In the genomic region with DNA sequence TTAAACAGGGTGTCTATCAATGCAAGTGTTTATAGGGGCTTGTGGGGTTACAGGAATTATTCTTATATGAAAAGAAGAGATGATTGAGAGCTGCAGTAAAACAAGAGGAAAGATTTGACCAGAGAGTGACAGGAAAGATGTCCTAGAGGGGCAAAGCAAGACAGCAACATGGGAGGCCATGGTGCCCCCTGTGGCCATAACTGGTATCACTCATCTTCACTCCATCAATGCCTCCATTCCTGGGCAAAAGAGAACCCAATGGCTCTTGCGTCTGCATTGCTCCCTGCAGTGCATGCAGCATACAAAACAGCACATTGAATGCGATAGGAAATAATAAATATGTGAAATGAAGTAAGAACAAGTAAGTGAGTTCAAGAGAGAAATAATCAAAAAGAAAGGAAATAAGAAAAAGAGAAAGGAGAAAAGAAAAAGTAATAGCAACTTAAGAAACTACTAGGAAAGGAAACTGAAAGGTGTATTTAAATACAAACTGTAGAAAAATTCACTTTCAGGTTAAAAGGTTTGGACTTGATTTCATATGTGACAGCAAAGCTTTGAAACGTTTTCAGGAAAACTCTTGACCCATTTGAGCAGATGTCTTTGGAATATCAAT, we compare ENCODE assay signal across 11 cellular contexts.
DNase-seq lines count a peak whose midpoint lies in the region; ATAC-seq, FAIRE-seq and TF ChIP-seq lines count a peak whose summit lies in the region.
"Had no signal": no experiment of that assay in that cellular context is flagged by ENCODE, and none has a peak within 500 bp of the region (broad histone marks: within the 10 kb centered on the region; RNA-seq: fewer than 3 reads in every experiment).

No MANE protein-coding gene starts in this region.

- H3K4me3 ChIP-seq in cardiac muscle cell: no peak overlapping the region
- no peak overlapping the region for H3K4me3 ChIP-seq in HL-60 (replicated peaks; ENCODE audit: insufficient read depth, low read length)
- H3K4me3 ChIP-seq in smooth muscle cell: no peak overlapping the region
- no peak overlapping the region for H3K4me3 ChIP-seq in small intestine (ENCODE audit: low read depth in 1 of 2, low read length in 2 of 2)
- H3K4me3 ChIP-seq: gastrocnemius medialis had no signal

- no peak overlapping the region for H3K27ac ChIP-seq in cardiac muscle cell
- H3K27ac ChIP-seq in HL-60 (replicated peaks): no peak overlapping the region
- H3K27ac ChIP-seq in smooth muscle cell (ENCODE audit: low read depth): peak overlapping the region; percentile 62
- no peak overlapping the region for H3K27ac ChIP-seq in small intestine (ENCODE audit: low read depth in 1 of 2, low read length in 1 of 2)
- H3K27ac ChIP-seq: gastrocnemius medialis had no signal

- H3K9ac ChIP-seq in smooth muscle cell (ENCODE audit: low read depth): no peak overlapping the region

- H3K36me3 Mint-ChIP-seq in brain: peaks cover 4% of the 10 kb centered on the region
- no peaks in the 10 kb centered on the region for H3K36me3 Mint-ChIP-seq in activated T-helper 17 cell treated with anti-CD3 and anti-CD28 coated beads, Interleukin-2, amount 50 U/mL, for 72 hours (ENCODE audit: low read depth)
- H3K36me3 Mint-ChIP-seq: stimulated activated effector memory CD8-positive, alpha-beta T cell treated with anti-CD3 and anti-CD28 coated beads, Interleukin-12 subunit alpha, Interleukin-12 subunit beta, amount 100 ng/mL, for 72 hours had no signal

- TF ChIP-seq CTCF in cardiac muscle cell (IDR thresholded peaks at IDR 0.05; ENCODE audit: low read depth, low read length) (peak; percentile 49), HL-60 (IDR thresholded peaks at IDR 0.05; ENCODE audit: insufficient read depth, low read length) (peak; percentile 16), brain (conservative IDR thresholded peaks at IDR 0.05) (peak; percentile 25 to 51), smooth muscle cell (IDR thresholded peaks at IDR 0.05; ENCODE audit: borderline replicate concordance, insufficient read depth, poor library complexity, severe bottlenecking) (peak; percentile 52)

- H3K27me3 ChIP-seq in cardiac muscle cell (no peaks in the 10 kb centered on the region), HL-60 (ENCODE audit: insufficient read depth, poor library complexity, severe bottlenecking) (no peaks in the 10 kb centered on the region), smooth muscle cell (ENCODE audit: low read depth) (no peaks in the 10 kb centered on the region), small intestine (ENCODE audit: control insufficient read depth in 2 of 2, insufficient read depth in 2 of 2, low read length in 2 of 2) (no peaks in the 10 kb centered on the region)
- H3K27me3 ChIP-seq: gastrocnemius medialis had no signal

- no peaks in the 10 kb centered on the region for H3K9me3 Mint-ChIP-seq in brain
- peaks cover 11% of the 10 kb centered on the region for H3K9me3 Mint-ChIP-seq in activated T-helper 17 cell treated with anti-CD3 and anti-CD28 coated beads, Interleukin-2, amount 50 U/mL, for 72 hours

- 98% methylated on average over 3 of the region's 3 CpGs for WGBS in smooth muscle cell (ENCODE audit: low lambda C conversion rate)
- 77 to 82% (median 81%) methylated on average over 3 of the region's 3 CpGs for WGBS in small intestine, 3 donors

- H3K36me3 ChIP-seq in cardiac muscle cell: no peaks in the 10 kb centered on the region
- H3K36me3 ChIP-seq in smooth muscle cell (ENCODE audit: low read depth): no peaks in the 10 kb centered on the region
- no peaks in the 10 kb centered on the region for H3K36me3 ChIP-seq in small intestine (ENCODE audit: control insufficient read depth in 2 of 2, insufficient read depth in 2 of 2, low read length in 2 of 2)
- H3K36me3 ChIP-seq: gastrocnemius medialis had no signal

- DNase-seq in cardiac muscle cell (ENCODE audit: low read depth in 1 of 2, low spot score in 1 of 2) (no peak), Right ventricle myocardium inferior (ENCODE audit: missing footprints) (no peak), HL-60 (ENCODE audit: low read depth in 1 of 2, low spot score in 1 of 2) (peak; percentile 4 to 17), smooth muscle cell (lab: John Stamatoyannopoulos, UW; ENCODE audit: unreplicated experiment) (no peak), NCI-H345 treated with DMSO at 0.1 percent for 48 hours (lab: John Stamatoyannopoulos, UW; ENCODE audit: unreplicated experiment) (no peak), small intestine (no peak)
- DNase-seq: activated T-cell treated with anti-CD3 and anti-CD28 coated beads, Interleukin-2, amount 50 U/mL, for 72 hours; gastrocnemius medialis had no signal

- FAIRE-seq in small intestine (lab: Jason Lieb, UNC): no peak

- peaks cover 33% of the 10 kb centered on the region for H3K79me2 ChIP-seq in smooth muscle cell (ENCODE audit: low read depth)

- ATAC-seq in Right ventricle myocardium inferior: no peak
- ATAC-seq in activated T-helper 17 cell treated with anti-CD3 and anti-CD28 coated beads, Interleukin-2, amount 50 U/mL, for 72 hours (replicated peaks): no peak
- ATAC-seq: activated T-cell treated with anti-CD3 and anti-CD28 coated beads, Interleukin-2, amount 50 U/mL, for 72 hours; gastrocnemius medialis; stimulated activated effector memory CD8-positive, alpha-beta T cell treated with anti-CD3 and anti-CD28 coated beads, Interleukin-12 subunit alpha, Interleukin-12 subunit beta, amount 100 ng/mL, for 72 hours had no signal

- intact Hi-C loops in Right ventricle myocardium inferior (cut with DNase I): no loop called here

- H3K27me3 Mint-ChIP-seq in brain: peaks cover 4% of the 10 kb centered on the region
- no peaks in the 10 kb centered on the region for H3K27me3 Mint-ChIP-seq in activated T-helper 17 cell treated with anti-CD3 and anti-CD28 coated beads, Interleukin-2, amount 50 U/mL, for 72 hours

- no peaks in the 10 kb centered on the region for H4K20me1 ChIP-seq in smooth muscle cell (ENCODE audit: low read depth)

- peaks cover 30% of the 10 kb centered on the region for H3K4me1 Mint-ChIP-seq in brain
- no peaks in the 10 kb centered on the region for H3K4me1 Mint-ChIP-seq in activated T-helper 17 cell treated with anti-CD3 and anti-CD28 coated beads, Interleukin-2, amount 50 U/mL, for 72 hours
- H3K4me1 Mint-ChIP-seq: stimulated activated effector memory CD8-positive, alpha-beta T cell treated with anti-CD3 and anti-CD28 coated beads, Interleukin-12 subunit alpha, Interleukin-12 subunit beta, amount 100 ng/mL, for 72 hours had no signal

- H3F3A ChIP-seq in smooth muscle cell (ENCODE audit: low read depth): peaks cover 17% of the 10 kb centered on the region

- H2AFZ ChIP-seq in smooth muscle cell (ENCODE audit: low read depth): no peak overlapping the region

- H3K9me3 ChIP-seq in cardiac muscle cell (ENCODE audit: low read depth) (no peaks in the 10 kb centered on the region), smooth muscle cell (replicated peaks; ENCODE audit: low read depth) (no peaks in the 10 kb centered on the region), small intestine (ENCODE audit: control insufficient read depth, low read depth) (no peaks in the 10 kb centered on the region)
- H3K9me3 ChIP-seq: gastrocnemius medialis had no signal

- H3K4me1 ChIP-seq in cardiac muscle cell (ENCODE audit: low read depth) (peaks cover 8% of the 10 kb centered on the region), smooth muscle cell (ENCODE audit: low read depth) (peaks cover 4% of the 10 kb centered on the region), small intestine (ENCODE audit: control insufficient read depth in 2 of 2, insufficient read depth in 1 of 2, low read depth in 1 of 2, low read length in 1 of 2) (no peaks in the 10 kb centered on the region)
- H3K4me1 ChIP-seq: gastrocnemius medialis had no signal

- H3K4me3 Mint-ChIP-seq in brain: no peak overlapping the region
- H3K4me3 Mint-ChIP-seq in activated T-helper 17 cell treated with anti-CD3 and anti-CD28 coated beads, Interleukin-2, amount 50 U/mL, for 72 hours: no peak overlapping the region
- H3K4me3 Mint-ChIP-seq: activated T-cell treated with anti-CD3 and anti-CD28 coated beads, Interleukin-2, amount 50 U/mL, for 72 hours; stimulated activated effector memory CD8-positive, alpha-beta T cell treated with anti-CD3 and anti-CD28 coated beads, Interleukin-12 subunit alpha, Interleukin-12 subunit beta, amount 100 ng/mL, for 72 hours had no signal

- peak overlapping the region in 3 of 5 experiments; percentile 33 to 73 (median 47) for H3K27ac Mint-ChIP-seq in brain
- H3K27ac Mint-ChIP-seq in activated T-helper 17 cell treated with anti-CD3 and anti-CD28 coated beads, Interleukin-2, amount 50 U/mL, for 72 hours: no peak overlapping the region
- H3K27ac Mint-ChIP-seq: activated T-cell treated with anti-CD3 and anti-CD28 coated beads, Interleukin-2, amount 50 U/mL, for 72 hours; stimulated activated effector memory CD8-positive, alpha-beta T cell treated with anti-CD3 and anti-CD28 coated beads, Interleukin-12 subunit alpha, Interleukin-12 subunit beta, amount 100 ng/mL, for 72 hours had no signal

- peak overlapping the region; percentile 61 for H3K4me2 ChIP-seq in smooth muscle cell

Comparison
In these comparisons a context has a peak if more than half of its experiments do, and no peak if none do; other contexts are left out.
1. DNase-seq: peak in HL-60 (2 of 2); none in cardiac muscle cell (0 of 2), Right ventricle myocardium inferior (single experiment), smooth muscle cell (single experiment), NCI-H345 treated with DMSO at 0.1 percent for 48 hours (single experiment) and small intestine (single experiment).
2. Peak in every context shown above with its lines, with median percentiles within 50 percentile points of each other: CTCF ChIP-seq.